ENCODE assay signal across 8 cellular contexts in genomic region chr19:4969292-4969771, GRCh38. TPM values are rescaled to one million over a fixed set of nuclear protein-coding genes. Genes with fewer than 3 reads are reported as not detected.
A peak's percentile ranks its signal among the peaks of the same experiment; 100 is the strongest.
DNase-seq lines count a peak whose midpoint lies in the region; ATAC-seq, FAIRE-seq and TF ChIP-seq lines count a peak whose summit lies in the region.

No MANE protein-coding gene starts in this region.

- WGBS in A549 (ENCODE audit: missing lambda C conversion rate): 1% methylated on average over 11 of the region's 54 CpGs
- WGBS in mesodermal cell (ENCODE audit: insufficient coverage in 2 of 2), 2 experiments: 0 to 1% methylated on average over 23 to 30 of the region's 54 CpGs

- CTCF ChIA-PET in A549 (lab: Yijun Ruan, JAX): interaction anchor here (1.0 to 2.5 kb wide), 3 partner anchors 57 to 160 kb away, joined by 3 to 8 read pairs (median 4); no protein-coding TSS in a partner anchor

- DNase-seq in A549 (ENCODE audit: low read depth in 1 of 2, low spot score in 1 of 2) (no peak), HAP-1 (ENCODE audit: low spot score in 2 of 2) (no peak), astrocyte of the cerebellum (ENCODE audit: low read depth) (no peak), GM13976 (ENCODE audit: low spot score) (no peak), NCI-H128 (lab: John Stamatoyannopoulos, UW; ENCODE audit: unreplicated experiment) (no peak)

- in situ Hi-C loops in HAP-1 (cut with MboI; ENCODE audit: low sequenced_read_pairs) (no loop called here), astrocyte of the cerebellum (cut with HindIII; ENCODE audit: low sequenced_read_pairs) (no loop called here), GM13976 (cut with MboI; ENCODE audit: low sequenced_read_pairs, unreplicated experiment) (no loop called here)

- H3K36me3 ChIP-seq in HAP-1 (replicated peaks) (peaks cover 8% of the 10 kb centered on the region), mesodermal cell (ENCODE audit: control insufficient read depth, insufficient read depth, low read length) (peaks cover 11% of the 10 kb centered on the region)

- no peak for TF ChIP-seq EP300 in A549 (IDR thresholded peaks at IDR 0.05)

- no peak for TF ChIP-seq POLR2A in A549 (IDR thresholded peaks at IDR 0.05; ENCODE audit: low read length)

- H3K27ac ChIP-seq in A549 (peak overlapping the region; percentile 85 to 95), mesodermal cell (ENCODE audit: low read depth, low read length, severe bottlenecking) (no peak overlapping the region)

- POLR2A ChIA-PET in A549 (lab: Yijun Ruan, JAX): interaction anchor here (1.0 to 1.3 kb wide), 2 partner anchors 57 to 58 kb away, joined by 3 to 8 read pairs; no protein-coding TSS in a partner anchor

- H3K9me3 ChIP-seq in A549: no peaks in the 10 kb centered on the region
- H3K9me3 ChIP-seq in HAP-1: no peaks in the 10 kb centered on the region
- no peaks in the 10 kb centered on the region for H3K9me3 ChIP-seq in mesodermal cell (ENCODE audit: control insufficient read depth, low read length)

- H3K4me3 ChIP-seq in A549 (peak overlapping the region; percentile 99), HAP-1 (peak overlapping the region; percentile 57), astrocyte of the cerebellum (ENCODE audit: low read depth, low read length) (peak overlapping the region; percentile 78), mesodermal cell (ENCODE audit: extremely low read depth, insufficient read depth, low read length, poor library complexity, severe bottlenecking) (peak overlapping the region; percentile 82)

- peaks cover 32% of the 10 kb centered on the region for H3K4me1 ChIP-seq in A549
- H3K4me1 ChIP-seq in HAP-1: peaks cover 9% of the 10 kb centered on the region
- H3K4me1 ChIP-seq in mesodermal cell (ENCODE audit: control insufficient read depth, insufficient read depth, low read length, poor library complexity, severe bottlenecking): peaks cover 29% of the 10 kb centered on the region

- no peak for ATAC-seq in A549
- ATAC-seq in HG02610 (IDR thresholded peaks at IDR 0.05; ENCODE audit: unreplicated experiment): no peak
- no peak for ATAC-seq in HG03280 (IDR thresholded peaks at IDR 0.05; ENCODE audit: unreplicated experiment)

- no peak for TF ChIP-seq CTCF in A549 (IDR thresholded peaks at IDR 0.05)
- no peak for TF ChIP-seq CTCF in astrocyte of the cerebellum (IDR thresholded peaks at IDR 0.05; ENCODE audit: low read depth, low read length, missing control alignments)
- no peak for TF ChIP-seq CTCF in GM13976 (IDR thresholded peaks at IDR 0.05; ENCODE audit: borderline replicate concordance, control extremely low read depth, extremely low read depth, insufficient read depth, missing control alignments)

- no peaks in the 10 kb centered on the region for H3K27me3 ChIP-seq in HAP-1 (ENCODE audit: low read depth)

- FAIRE-seq in A549 (lab: Jason Lieb, UNC): no peak

- no peak for TF ChIP-seq RAD21 in A549 (conservative IDR thresholded peaks at IDR 0.05 in 1 of 2, IDR thresholded peaks at IDR 0.05 in 1 of 2)

- peak overlapping the region; percentile 100 for H3K4me2 ChIP-seq in A549

TF ChIP-seq in A549, 52 proteins besides CTCF, POLR2A, EP300 and RAD21:
- TF ChIP-seq EHMT2 (IDR thresholded peaks at IDR 0.05; ENCODE audit: low read depth): no peak

RNA-seq across cellular contexts. Expression of gene KDM4B, which starts 0.4 kb away (rescaled TPM):
- polyA plus RNA-seq in A549 (2011; rRNA removed) (3.0 and 3.2 TPM in 2 replicates), A549 (2017; fragmentation: RNase III; extraction: RNeasy Plus Mini Kit Qiagen cat#74134 plus additional on column Dnase treatment) (4.3 to 4.6 TPM (median 4.6 TPM) in 3 replicates)
- polyA plus RNA-seq in A549 (2012; cell fraction: cytosol; rRNA removed): 2.7 and 4.1 TPM in 2 replicates
- 8.5 and 10.3 TPM in 2 replicates for polyA plus RNA-seq in A549 (2012; cell fraction: nucleus; rRNA removed)
- polyA minus RNA-seq in A549 (2011; rRNA and poly(A)+ RNA removed): 8.3 and 15.3 TPM in 2 replicates
- polyA plus RNA-seq in mesodermal cell (2013, experiment 1 of 2): 32.4 TPM
- polyA plus RNA-seq in mesodermal cell (2013, experiment 2 of 2): 31.6 TPM
